Comparison of ENCODE assay signal across 11 cellular contexts in the genomic region with DNA sequence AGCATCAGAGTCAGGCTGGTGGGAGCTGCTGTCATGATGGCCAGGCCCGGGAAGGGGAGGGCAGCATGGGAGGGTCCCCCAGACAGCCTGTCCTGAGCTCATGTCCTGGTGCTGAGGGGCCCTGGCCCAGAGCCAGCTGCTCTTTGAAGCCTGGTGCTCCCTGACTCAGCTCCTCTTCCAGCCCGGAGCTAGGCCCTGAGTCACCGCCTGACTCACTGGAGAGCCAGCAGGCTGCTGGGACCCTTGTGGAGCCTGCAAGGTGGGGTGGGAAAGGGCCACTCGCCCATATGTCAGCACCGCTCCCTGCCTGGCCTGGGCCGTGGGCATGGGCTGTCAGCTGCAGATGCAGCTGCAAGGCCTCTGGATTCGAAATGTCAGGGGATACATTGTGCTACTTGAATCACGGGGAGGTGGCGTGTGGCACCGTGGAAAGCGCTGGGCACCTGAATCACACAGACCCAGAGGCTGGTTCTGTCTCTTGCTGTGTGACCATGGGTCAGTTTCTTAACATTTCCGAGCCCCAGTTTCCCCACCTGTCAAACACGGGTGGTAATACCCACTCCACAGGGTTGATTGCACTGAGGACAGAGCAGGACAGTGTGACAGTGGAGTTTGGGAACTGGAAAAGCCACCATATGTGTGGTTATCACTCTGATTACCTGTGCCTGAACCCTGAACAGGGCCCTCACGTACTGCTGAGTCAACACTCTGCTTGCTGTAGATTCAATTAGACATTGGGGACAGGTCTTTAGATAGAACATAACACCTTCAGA. TPM values are rescaled to one million over a fixed set of nuclear protein-coding genes. Genes with fewer than 3 reads are reported as not detected.
DNase-seq lines count a peak whose midpoint lies in the region; ATAC-seq and TF ChIP-seq lines count a peak whose summit lies in the region.
"Had no signal": no experiment of that assay in that cellular context is flagged by ENCODE, and none has a peak within 500 bp of the region (broad histone marks: within the 10 kb centered on the region; RNA-seq: fewer than 3 reads in every experiment).

No MANE protein-coding gene starts in this region.

- no peaks in the 10 kb centered on the region for H3K36me3 ChIP-seq in adipocyte (ENCODE audit: control insufficient read depth, insufficient read depth, low read length, severe bottlenecking)
- H3K36me3 ChIP-seq in iPS-15b (ENCODE audit: control insufficient read depth, insufficient read depth, low read length): no peaks in the 10 kb centered on the region
- no peaks in the 10 kb centered on the region for H3K36me3 ChIP-seq in gastrocnemius medialis
- H3K36me3 ChIP-seq: heart right ventricle had no signal

- H3K27me3 ChIP-seq in adipocyte (replicated peaks; ENCODE audit: control insufficient read depth, insufficient read depth, low read length): peaks cover 16% of the 10 kb centered on the region
- H3K27me3 ChIP-seq in iPS-15b (ENCODE audit: control insufficient read depth, insufficient read depth, low read length): no peaks in the 10 kb centered on the region
- peaks cover 0 to 16% (median 5%) of the 10 kb centered on the region in 3 donors for H3K27me3 ChIP-seq in gastrocnemius medialis

- TF ChIP-seq CTCF in AG04449 (IDR thresholded peaks at IDR 0.05; ENCODE audit: insufficient read depth, low read length, missing control alignments) (no peak), HFF-Myc (IDR thresholded peaks at IDR 0.05; ENCODE audit: low read depth, low read length, missing control alignments) (no peak), gastrocnemius medialis (IDR thresholded peaks at IDR 0.05 in 4 of 5, conservative IDR thresholded peaks at IDR 0.05 in 1 of 5) (no peak)

- no peak for TF ChIP-seq POLR2A in gastrocnemius medialis (IDR thresholded peaks at IDR 0.05)

- intact Hi-C loops in gastrocnemius medialis (cut with DNase I; ENCODE audit: low total_unique reads): no loop called here

- H3K4me3 ChIP-seq in AG04449 (ENCODE audit: low read depth, low read length): no peak overlapping the region
- no peak overlapping the region for H3K4me3 ChIP-seq in HFF-Myc (replicated peaks; ENCODE audit: low read depth, low read length)
- no peak overlapping the region for H3K4me3 ChIP-seq in adipocyte (ENCODE audit: low read length)
- H3K4me3 ChIP-seq in iPS-15b (ENCODE audit: low read depth, low read length): no peak overlapping the region
- H3K4me3 ChIP-seq in gastrocnemius medialis: no peak overlapping the region
- H3K4me3 ChIP-seq: heart right ventricle had no signal

- in situ Hi-C loops in gastrocnemius medialis (cut with MboI; ENCODE audit: low sequenced_read_pairs in 4 of 4): no loop called here

- DNase-seq in AG04449 (ENCODE audit: low read depth, low spot score) (peak; percentile 23), HFF-Myc (ENCODE audit: extremely low read depth, low read depth) (peak; percentile 69), adipocyte (ENCODE audit: low read depth) (peak; percentile 58), gastrocnemius medialis (no peak), hippocampal formation (lab: John Stamatoyannopoulos, UW) (no peak)
- DNase-seq in stimulated activated CD8-positive, alpha-beta memory T cell treated with anti-CD3 and anti-CD28 coated beads, Interleukin-4, amount 100 ng/mL, for 48 hours: no peak
- DNase-seq: CD4-positive, alpha-beta memory T cell; heart right ventricle; NCI-H82 had no signal

- no peak overlapping the region for H3K27ac ChIP-seq in gastrocnemius medialis
- H3K27ac ChIP-seq: heart right ventricle had no signal

- H3K9me3 ChIP-seq in adipocyte (ENCODE audit: control insufficient read depth, low read length) (no peaks in the 10 kb centered on the region), iPS-15b (ENCODE audit: control insufficient read depth, insufficient read depth, low read length) (no peaks in the 10 kb centered on the region), gastrocnemius medialis (no peaks in the 10 kb centered on the region)
- H3K9me3 ChIP-seq: heart right ventricle had no signal

- POLR2A ChIA-PET in AG04449 (lab: Yijun Ruan, JAX): interaction anchor here (0.9 kb wide), 1 partner anchor 40 kb away, joined by 3 read pairs; no protein-coding TSS in a partner anchor

- CTCF ChIA-PET in AG04449 (lab: Yijun Ruan, JAX): interaction anchor here (0.9 to 1.6 kb wide), 7 partner anchors 13 to 450 kb away, joined by 3 to 9 read pairs (median 5); no protein-coding TSS in a partner anchor

- H3K9ac ChIP-seq in adipocyte (ENCODE audit: low read length): no peak overlapping the region
- H3K9ac ChIP-seq in iPS-15b (ENCODE audit: low read depth, low read length): peak overlapping the region; percentile 12

- H3K4me1 ChIP-seq in adipocyte (ENCODE audit: control insufficient read depth, insufficient read depth, low read length) (peaks cover 7% of the 10 kb centered on the region), iPS-15b (ENCODE audit: control insufficient read depth, insufficient read depth, low read length) (no peaks in the 10 kb centered on the region), gastrocnemius medialis (no peaks in the 10 kb centered on the region)
- H3K4me1 ChIP-seq: heart right ventricle had no signal

- ATAC-seq in gastrocnemius medialis: no peak
- ATAC-seq in GM19467 (IDR thresholded peaks at IDR 0.05; ENCODE audit: unreplicated experiment): no peak

RNA-seq across cellular contexts. Expression of a gene that starts 4.4 kb away (rescaled TPM):
- not detected for total RNA-seq in gastrocnemius medialis

RNA-seq across cellular contexts. Expression of a gene that starts 42.4 kb away (rescaled TPM):
- 100 to 1,000 TPM in 2 of 4 donors, 10 to 100 TPM in 2; 72.2 to 128 (median 104) TPM for total RNA-seq in gastrocnemius medialis

RNA-seq across cellular contexts. Expression of a gene that starts 54.6 kb away (rescaled TPM):
- total RNA-seq in gastrocnemius medialis: 100 to 1,000 TPM; 480 to 666 (median 533) TPM

Comparison
In these comparisons a context has a peak if more than half of its experiments do, and no peak if none do; other contexts are left out.
1. DNase-seq: peak in AG04449 (single experiment), HFF-Myc (single experiment) and adipocyte (single experiment); none in gastrocnemius medialis (0 of 2), stimulated activated CD8-positive, alpha-beta memory T cell treated with anti-CD3 and anti-CD28 coated beads, Interleukin-4, amount 100 ng/mL, for 48 hours (single experiment) and hippocampal formation (0 of 2).